1 cellular context compared by ENCODE assay signal in genomic region chr9:110340306-110340705, GRCh38.
TF ChIP-seq lines count a peak whose summit lies in the region.

No MANE protein-coding gene starts in this region.

TF ChIP-seq in GM23338, 12 proteins besides CTCF, POLR2A, EP300 and RAD21 (continued from another document):
- TF ChIP-seq ZNF462 (CRISPR knock-in tag; IDR thresholded peaks at IDR 0.05): no peak
